17 cellular contexts compared by ENCODE assay signal in genomic region chr20:54148947-54149764, GRCh38. TPM values are rescaled to one million over a fixed set of nuclear protein-coding genes. Genes with fewer than 3 reads are reported as not detected.
A peak's percentile ranks its signal among the peaks of the same experiment; 100 is the strongest.
DNase-seq lines count a peak whose midpoint lies in the region; ATAC-seq, FAIRE-seq and TF ChIP-seq lines count a peak whose summit lies in the region.
"Had no signal": no experiment of that assay in that cellular context is flagged by ENCODE, and none has a peak within 500 bp of the region (broad histone marks: within the 10 kb centered on the region; RNA-seq: fewer than 3 reads in every experiment).

No MANE protein-coding gene starts in this region.

- H3K4me2 ChIP-seq in K562 (ENCODE audit: insufficient read depth, low read length) = no peak overlapping the region

- H3K4me1 ChIP-seq in K562 (replicated peaks in 1 of 2; ENCODE audit: control insufficient read depth in 2 of 2, insufficient read depth in 2 of 2, low read length in 2 of 2) (no peaks in the 10 kb centered on the region), right lobe of liver (peaks cover 0 to 15% (median 1%) of the 10 kb centered on the region in 4 donors)
- H3K4me1 ChIP-seq: Peyer's patch had no signal

- H3K9me1 ChIP-seq in K562 (ENCODE audit: control insufficient read depth, insufficient read depth, low read length) = no peaks in the 10 kb centered on the region

- TF ChIP-seq RAD21 in K562 (CRISPR knock-in tag; conservative IDR thresholded peaks at IDR 0.05 in 1 of 2, IDR thresholded peaks at IDR 0.05 in 1 of 2) = no peak

- FAIRE-seq in K562 (lab: Jason Lieb, UNC) = no peak
- FAIRE-seq: endothelial cell of umbilical vein had no signal

- TF ChIP-seq POLR2A in K562 (conservative IDR thresholded peaks at IDR 0.05) (no peak), right lobe of liver (IDR thresholded peaks at IDR 0.05) (no peak)

- intact Hi-C loops in K562 (cut with micrococcal nuclease) (no loop called here), right lobe of liver (cut with DNase I) (no loop called here), posterior cingulate gyrus (cut with DNase I) (no loop called here)

- H2AFZ ChIP-seq in K562 (ENCODE audit: low read depth, low read length) = no peak overlapping the region

- H3K9me3 ChIP-seq in K562 (replicated peaks; ENCODE audit: control insufficient read depth, insufficient read depth, low read depth, low read length) (no peaks in the 10 kb centered on the region), right lobe of liver (no peaks in the 10 kb centered on the region)
- H3K9me3 ChIP-seq: Peyer's patch had no signal

- no peak for TF ChIP-seq EP300 in K562 (IDR thresholded peaks at IDR 0.05; ENCODE audit: low read length)

- no peak for TF ChIP-seq CTCF in K562 (IDR thresholded peaks at IDR 0.05 in 2 of 3, conservative IDR thresholded peaks at IDR 0.05 in 1 of 3; ENCODE audit: insufficient read depth in 2 of 3, low read depth in 1 of 3, low read length in 3 of 3)
- TF ChIP-seq CTCF in right lobe of liver (IDR thresholded peaks at IDR 0.05) = no peak

- ATAC-seq in K562 (no peak), right lobe of liver (peak; percentile 76 to 93 (median 80)), GM19397 (IDR thresholded peaks at IDR 0.05; ENCODE audit: unreplicated experiment) (no peak), GM19455 (IDR thresholded peaks at IDR 0.05; ENCODE audit: unreplicated experiment) (no peak)

- POLR2A ChIA-PET in K562 (lab: Yijun Ruan, JAX) = interaction anchor here (1.7 kb wide), 1 partner anchor 10 kb away, joined by 3 read pairs; no protein-coding TSS in a partner anchor

- CTCF ChIA-PET in K562 (lab: Yijun Ruan, JAX; ENCODE audit: low intra/inter-chr PET ratio) = no interaction called here

- WGBS in K562 (ENCODE audit: insufficient coverage, low coverage, missing lambda C conversion rate) = 2% methylated on average over 7 of the region's 7 CpGs
- WGBS in right lobe of liver (ENCODE audit: insufficient coverage, low coverage, low lambda C conversion rate, missing lambda C conversion rate) = 25% methylated on average over 7 of the region's 7 CpGs

- in situ Hi-C loops in K562 (cut with MboI) = no loop called here

- peaks cover 6 to 13% of the 10 kb centered on the region in 2 experiments; a peak in 4 of 5 replicates for H3K27me3 ChIP-seq in K562 (ENCODE audit: control insufficient read depth in 2 of 2, insufficient read depth in 2 of 2, low read length in 2 of 2)
- H3K27me3 ChIP-seq in right lobe of liver = no peaks in the 10 kb centered on the region
- peaks cover 2% of the 10 kb centered on the region; the same call in 1 of the 2 replicates for H3K27me3 ChIP-seq in H7 (ENCODE audit: control insufficient read depth, insufficient read depth, low read length)
- H3K27me3 ChIP-seq: Peyer's patch had no signal

- H4K20me1 ChIP-seq in K562 (replicated peaks; ENCODE audit: control insufficient read depth, insufficient read depth, low read length) = no peaks in the 10 kb centered on the region

- no peaks in the 10 kb centered on the region for H3K79me2 ChIP-seq in K562 (ENCODE audit: control insufficient read depth, insufficient read depth, low read length)

- no TSS peak for BruUV-seq in K562 (replicated peaks; lab: Mats Ljungman, UMichigan)

- peak; percentile 72 for DNase-seq in DMS53 treated with DMSO at 0.1 percent for 48 hours (lab: John Stamatoyannopoulos, UW; ENCODE audit: unreplicated experiment)
- DNase-seq in NCI-H1105 (lab: John Stamatoyannopoulos, UW) = peak; percentile 88
- no peak for DNase-seq in K562 (ENCODE audit: extremely low read depth in 1 of 4, low spot score in 3 of 4)
- DNase-seq in right lobe of liver = no peak
- DNase-seq in H7 = no peak
- no peak for DNase-seq in posterior cingulate gyrus
- DNase-seq: activated CD4-positive, alpha-beta T cell treated with anti-CD3 and anti-CD28 coated beads for 4 hours; DND-41; NCI-H446 treated with DMSO at 0.1 percent for 48 hours; stimulated activated CD4-positive, alpha-beta T cell treated with anti-CD3 and anti-CD28 coated beads, Interleukin-15, amount 100 ng/mL, for 24 hours had no signal

- H3K9ac ChIP-seq in K562 (ENCODE audit: insufficient read depth in 1 of 2, low read depth in 2 of 2, low read length in 2 of 2) = no peak overlapping the region

- H3K27ac ChIP-seq in K562 (ENCODE audit: extremely low read depth, low read depth, low read length) = no peak overlapping the region
- peak overlapping the region in 1 of 3 donors; percentile 15 for H3K27ac ChIP-seq in right lobe of liver
- H3K27ac ChIP-seq: Peyer's patch had no signal

- H3K36me3 ChIP-seq in K562 (ENCODE audit: control insufficient read depth, insufficient read depth, low read length) (no peaks in the 10 kb centered on the region), right lobe of liver (no peaks in the 10 kb centered on the region), H7 (replicated peaks; ENCODE audit: control insufficient read depth, insufficient read depth, low read length) (no peaks in the 10 kb centered on the region)
- H3K36me3 ChIP-seq: Peyer's patch had no signal

- H3K4me3 ChIP-seq in K562 = no peak overlapping the region
- no peak overlapping the region for H3K4me3 ChIP-seq in right lobe of liver
- H3K4me3 ChIP-seq in H7 (ENCODE audit: insufficient read depth, low read depth, low read length) = no peak overlapping the region
- H3K4me3 ChIP-seq: Peyer's patch had no signal

TF ChIP-seq in K562, 482 proteins besides CTCF, POLR2A, EP300 and RAD21 (continues in another document):
- TF ChIP-seq FOSL1 (tag; conservative IDR thresholded peaks at IDR 0.05) = 0 out of 2 replicates have a peak, but pooled peaks have one; percentile 32
- peak; percentile 49 for TF ChIP-seq NFIC (IDR thresholded peaks at IDR 0.05)
- no peak for TF ChIP-seq YY1 (IDR thresholded peaks at IDR 0.05; ENCODE audit: borderline replicate concordance in 1 of 3, control insufficient read depth in 1 of 3, extremely low read depth in 1 of 3, insufficient read depth in 3 of 3, insufficient read length in 1 of 3, insufficient replicate concordance in 2 of 3, low read depth in 1 of 3, low read length in 2 of 3)
- TF ChIP-seq KAT7 (CRISPR knock-in tag; IDR thresholded peaks at IDR 0.05; ENCODE audit: borderline replicate concordance) = no peak
- TF ChIP-seq ZNF146 (CRISPR knock-in tag; IDR thresholded peaks at IDR 0.05; ENCODE audit: unreplicated experiment) = no peak

RNA-seq across cellular contexts. Expression of gene CYP24A1, which starts 24.6 kb away (rescaled TPM):
- not detected in 2 replicates for total RNA-seq in K562 (2011; cell fraction: chromatin; rRNA removed; ENCODE audit: low replicate concordance)
- total RNA-seq in K562 (2011; cell fraction: nucleolus; rRNA removed) = not detected in 2 replicates
- not detected in 2 replicates for total RNA-seq in K562 (2011; cell fraction: nucleoplasm; rRNA removed)
- total RNA-seq in K562 (2014; rRNA removed) (not detected in 2 replicates), K562 (2014; rRNA removed; fragmentation: Illumina TruSeq; extraction: Trizol) (not detected in 2 replicates), K562 (2015; rRNA removed; fragmentation: Illumina TruSeq; extraction: Trizol) (not detected in 2 replicates), K562 (2021) (not detected in 2 replicates), right lobe of liver (not detected)
- polyA plus RNA-seq in K562 (2011; rRNA removed) (0.04 TPM in 1 of 2 replicates, not detected in the other), K562 (2014; fragmentation: Illumina TruSeq; extraction: Trizol) (not detected in 2 replicates), K562 (2014; fragmentation: Nextera tagmentation; extraction: Ambion mirVana) (not detected), K562 (2014; rRNA removed) (not detected in 2 replicates)
- not detected in 2 replicates for polyA plus RNA-seq in K562 (2011; cell fraction: cytosol; rRNA removed)
- polyA plus RNA-seq in K562 (2011; cell fraction: nucleus; rRNA removed) = not detected in 2 replicates
- polyA plus RNA-seq in K562 (2012) = not detected in 2 replicates
- polyA minus RNA-seq in K562 (2011; rRNA and poly(A)+ RNA removed) = not detected in 2 replicates
- not detected in 2 replicates for polyA minus RNA-seq in K562 (2011; cell fraction: cytosol; rRNA and poly(A)+ RNA removed)
- polyA minus RNA-seq in K562 (2011; cell fraction: nucleus; rRNA and poly(A)+ RNA removed) = not detected in 2 replicates
- total RNA-seq in H7 (2014; rRNA removed; shearing (Covaris generic)) = 0.03 and 0.74 TPM in 2 replicates
- total RNA-seq: endothelial cell of umbilical vein, glomerular endothelial cell, Peyer's patch, progenitor cell of endocrine pancreas, temporal lobe had no signal
- polyA plus RNA-seq: endothelial cell of umbilical vein had no signal

RNA-seq across cellular contexts. Expression of gene PFDN4, which starts 58.7 kb away (rescaled TPM):
- 2.6 and 8.7 TPM in 2 replicates for total RNA-seq in K562 (2011; cell fraction: chromatin; rRNA removed; ENCODE audit: low replicate concordance)
- 5.1 and 7.0 TPM in 2 replicates for total RNA-seq in K562 (2011; cell fraction: nucleolus; rRNA removed)
- 9.4 and 11.9 TPM in 2 replicates for total RNA-seq in K562 (2011; cell fraction: nucleoplasm; rRNA removed)
- total RNA-seq in K562 (2014; rRNA removed) (58.8 and 103 TPM in 2 replicates), K562 (2014; rRNA removed; fragmentation: Illumina TruSeq; extraction: Trizol) (143 and 183 TPM in 2 replicates), K562 (2015; rRNA removed; fragmentation: Illumina TruSeq; extraction: Trizol) (107 and 122 TPM in 2 replicates), K562 (2021) (53.1 and 60.1 TPM in 2 replicates), right lobe of liver (10 to 100 TPM in 2 of 6 experiments, 1 to 10 TPM in 4; 4.2 to 50.9 (median 7.9) TPM)
- polyA plus RNA-seq in K562 (2011; rRNA removed) (40.0 and 82.4 TPM in 2 replicates), K562 (2014; fragmentation: Illumina TruSeq; extraction: Trizol) (151 and 174 TPM in 2 replicates), K562 (2014; fragmentation: Nextera tagmentation; extraction: Ambion mirVana) (100 to 1,000 TPM; 112 to 144 TPM), K562 (2014; rRNA removed) (142 and 214 TPM in 2 replicates)
- polyA plus RNA-seq in K562 (2011; cell fraction: cytosol; rRNA removed) = 5.2 and 13.6 TPM in 2 replicates
- 4.4 and 7.0 TPM in 2 replicates for polyA plus RNA-seq in K562 (2011; cell fraction: nucleus; rRNA removed)
- 66.9 and 88.4 TPM in 2 replicates for polyA plus RNA-seq in K562 (2012)
- 25.9 and 29.3 TPM in 2 replicates for polyA minus RNA-seq in K562 (2011; rRNA and poly(A)+ RNA removed)
- polyA minus RNA-seq in K562 (2011; cell fraction: cytosol; rRNA and poly(A)+ RNA removed) = 7.1 and 11.0 TPM in 2 replicates
- polyA minus RNA-seq in K562 (2011; cell fraction: nucleus; rRNA and poly(A)+ RNA removed) = 3.9 and 6.0 TPM in 2 replicates
- total RNA-seq in H7 (2014; rRNA removed; shearing (Covaris generic)) = 64.5 and 111 TPM in 2 replicates

Comparison
In these comparisons a context has a peak if more than half of its experiments do, and no peak if none do; other contexts are left out.
1. DNase-seq: peak in DMS53 treated with DMSO at 0.1 percent for 48 hours (single experiment) and NCI-H1105 (single experiment); none in K562 (0 of 4), right lobe of liver (0 of 3), H7 (single experiment) and posterior cingulate gyrus (0 of 10).
2. ATAC-seq: peak in right lobe of liver (4 of 4); none in K562 (single experiment), GM19397 (single experiment) and GM19455 (single experiment).